Comparison of ENCODE assay signal across 28 cellular contexts in genomic region chr12:132525833-132526455, GRCh38. TPM values are rescaled to one million over a fixed set of nuclear protein-coding genes. Genes with fewer than 3 reads are reported as not detected.
DNase-seq lines count a peak whose midpoint lies in the region; ATAC-seq and TF ChIP-seq lines count a peak whose summit lies in the region.
"Had no signal": no experiment of that assay in that cellular context is flagged by ENCODE, and none has a peak within 500 bp of the region (broad histone marks: within the 10 kb centered on the region; RNA-seq: fewer than 3 reads in every experiment).

No MANE protein-coding gene starts in this region.

- peak; percentile 64 for DNase-seq in GM23338 (ENCODE audit: low spot score)
- DNase-seq in anterior cingulate cortex (lab: John Stamatoyannopoulos, UW) = peak in 56 of 58 donors; percentile 15 to 96 (median 82)
- DNase-seq in hypothalamus (lab: John Stamatoyannopoulos, UW) = peak in 46 of 51 donors; percentile 14 to 96 (median 82)
- DNase-seq in pons (ENCODE audit: low spot score) = peak; percentile 92
- no peak for DNase-seq in stimulated activated naive CD8-positive, alpha-beta T cell treated with anti-CD3 and anti-CD28 coated beads, Interleukin-15, Interleukin-2, amounts not matched to agents 100 U/mL and 50 U/mL, for 24 hours
- DNase-seq in HEK293T (ENCODE audit: extremely low spot score) = no peak
- no peak for DNase-seq in DMS79 (lab: John Stamatoyannopoulos, UW)
- DNase-seq: activated CD4-positive, alpha-beta T cell treated with anti-CD3 and anti-CD28 coated beads for 4 hours; activated T-cell treated with anti-CD3 and anti-CD28 coated beads for 4 hours; Caco-2; cerebellar nuclear complex; DMS79 treated with DMSO at 0.1 percent for 48 hours; GF-D8; left cardiac atrium; MM.1S; NCI-H1417; NCI-H2081; NCI-H446 treated with DMSO at 0.1 percent for 48 hours; OCI-M1; SK-N-SH had no signal

- peaks cover 20% of the 10 kb centered on the region for H3K27me3 Mint-ChIP-seq in GM23338 (ENCODE audit: insufficient read depth, low read depth, poor library complexity)
- H3K27me3 Mint-ChIP-seq: activated naive CD8-positive, alpha-beta T cell; stimulated activated naive CD8-positive, alpha-beta T cell treated with anti-CD3 and anti-CD28 coated beads, Interleukin-15, Interleukin-2, amounts not matched to agents 100 ng/mL and 50 ng/mL, for 24 hours; type B pancreatic cell had no signal

- POLR2A ChIA-PET in HEK293T (lab: Yijun Ruan, JAX) = no interaction called here

- H3K79me2 ChIP-seq in GM23338 (replicated peaks; ENCODE audit: insufficient read depth) = no peaks in the 10 kb centered on the region

- no peak overlapping the region for H2AFZ ChIP-seq in GM23338

- CTCF ChIA-PET in HEK293T (lab: Yijun Ruan, JAX) = no interaction called here

- no peaks in the 10 kb centered on the region for H3K9me2 ChIP-seq in GM23338 (ENCODE audit: insufficient read depth)
- H3K9me2 ChIP-seq: SK-N-SH had no signal

- no peak overlapping the region for H3K4me3 ChIP-seq in GM23338

- H3F3A ChIP-seq in GM23338 (replicated peaks; ENCODE audit: low read depth) = no peaks in the 10 kb centered on the region

- H4K20me1 ChIP-seq in GM23338 (replicated peaks; ENCODE audit: insufficient read depth) = no peaks in the 10 kb centered on the region

- peaks cover 13% of the 10 kb centered on the region; the same call in 1 of the 2 replicates for H3K27me3 ChIP-seq in GM23338 (ENCODE audit: insufficient read depth)

- TF ChIP-seq CTCF in GM23338 (conservative IDR thresholded peaks at IDR 0.05; ENCODE audit: low read depth in 2 of 2) = no peak

- ATAC-seq in GM23338 = peak; percentile 42
- ATAC-seq in stimulated activated naive CD8-positive, alpha-beta T cell treated with anti-CD3 and anti-CD28 coated beads, Interleukin-15, Interleukin-2, amounts not matched to agents 100 U/mL and 50 U/mL, for 24 hours = no peak
- no peak for ATAC-seq in HG02884 (IDR thresholded peaks at IDR 0.05; ENCODE audit: unreplicated experiment)
- ATAC-seq: left cardiac atrium had no signal

- H3K4me2 ChIP-seq in GM23338 = peak overlapping the region; percentile 43; the same call in 1 of the 2 replicates
- H3K4me2 ChIP-seq: KMS-11, SK-N-SH had no signal

- H3K4me1 Mint-ChIP-seq in GM23338 = peaks cover 9% of the 10 kb centered on the region; the same call in 2 of the 3 replicates
- H3K4me1 Mint-ChIP-seq: neural crest cell had no signal

- peaks cover 3% of the 10 kb centered on the region for H3K4me1 ChIP-seq in GM23338 (ENCODE audit: insufficient read depth)

- peak overlapping the region; percentile 24; the same call in 2 of the 3 replicates for H3K4me3 Mint-ChIP-seq in GM23338
- H3K4me3 Mint-ChIP-seq: activated naive CD8-positive, alpha-beta T cell; neural crest cell; stimulated activated naive CD8-positive, alpha-beta T cell treated with anti-CD3 and anti-CD28 coated beads, Interleukin-15, Interleukin-2, amounts not matched to agents 100 ng/mL and 50 ng/mL, for 24 hours; T-helper 1 cell treated with Interleukin-12 subunit alpha and Interleukin-12 subunit beta and Interleukin-4 antibody, amounts not matched to agents 30 μg/mL and 1 μg/mL, for 36 hours; type B pancreatic cell had no signal

- H3K36me3 Mint-ChIP-seq in GM23338 (ENCODE audit: low read depth) = peaks cover 7% of the 10 kb centered on the region; the same call in 2 of the 3 replicates
- H3K36me3 Mint-ChIP-seq: activated naive CD8-positive, alpha-beta T cell had no signal

- no peak overlapping the region for H3K27ac Mint-ChIP-seq in GM23338
- H3K27ac Mint-ChIP-seq: activated naive CD8-positive, alpha-beta T cell; stimulated activated naive CD8-positive, alpha-beta T cell treated with anti-CD3 and anti-CD28 coated beads, Interleukin-15, Interleukin-2, amounts not matched to agents 100 ng/mL and 50 ng/mL, for 24 hours; T-helper 1 cell treated with Interleukin-12 subunit alpha and Interleukin-12 subunit beta and Interleukin-4 antibody, amounts not matched to agents 30 μg/mL and 1 μg/mL, for 36 hours; type B pancreatic cell had no signal

- no peaks in the 10 kb centered on the region for H3K36me3 ChIP-seq in GM23338 (ENCODE audit: insufficient read depth)

- H3K9me3 Mint-ChIP-seq in GM23338 = peaks cover 10% of the 10 kb centered on the region
- H3K9me3 Mint-ChIP-seq: neural crest cell; stimulated activated naive CD8-positive, alpha-beta T cell treated with anti-CD3 and anti-CD28 coated beads, Interleukin-15, Interleukin-2, amounts not matched to agents 100 ng/mL and 50 ng/mL, for 24 hours; T-helper 1 cell treated with Interleukin-12 subunit alpha and Interleukin-12 subunit beta and Interleukin-4 antibody, amounts not matched to agents 30 μg/mL and 1 μg/mL, for 36 hours; type B pancreatic cell had no signal

- H3K27ac ChIP-seq in GM23338 (ENCODE audit: low read depth) = no peak overlapping the region
- H3K27ac ChIP-seq: HL-60, KMS-11 had no signal

TF ChIP-seq in GM23338, 12 proteins besides CTCF, POLR2A, EP300 and RAD21 (continues in another document):
- TF ChIP-seq, protein P1, sequence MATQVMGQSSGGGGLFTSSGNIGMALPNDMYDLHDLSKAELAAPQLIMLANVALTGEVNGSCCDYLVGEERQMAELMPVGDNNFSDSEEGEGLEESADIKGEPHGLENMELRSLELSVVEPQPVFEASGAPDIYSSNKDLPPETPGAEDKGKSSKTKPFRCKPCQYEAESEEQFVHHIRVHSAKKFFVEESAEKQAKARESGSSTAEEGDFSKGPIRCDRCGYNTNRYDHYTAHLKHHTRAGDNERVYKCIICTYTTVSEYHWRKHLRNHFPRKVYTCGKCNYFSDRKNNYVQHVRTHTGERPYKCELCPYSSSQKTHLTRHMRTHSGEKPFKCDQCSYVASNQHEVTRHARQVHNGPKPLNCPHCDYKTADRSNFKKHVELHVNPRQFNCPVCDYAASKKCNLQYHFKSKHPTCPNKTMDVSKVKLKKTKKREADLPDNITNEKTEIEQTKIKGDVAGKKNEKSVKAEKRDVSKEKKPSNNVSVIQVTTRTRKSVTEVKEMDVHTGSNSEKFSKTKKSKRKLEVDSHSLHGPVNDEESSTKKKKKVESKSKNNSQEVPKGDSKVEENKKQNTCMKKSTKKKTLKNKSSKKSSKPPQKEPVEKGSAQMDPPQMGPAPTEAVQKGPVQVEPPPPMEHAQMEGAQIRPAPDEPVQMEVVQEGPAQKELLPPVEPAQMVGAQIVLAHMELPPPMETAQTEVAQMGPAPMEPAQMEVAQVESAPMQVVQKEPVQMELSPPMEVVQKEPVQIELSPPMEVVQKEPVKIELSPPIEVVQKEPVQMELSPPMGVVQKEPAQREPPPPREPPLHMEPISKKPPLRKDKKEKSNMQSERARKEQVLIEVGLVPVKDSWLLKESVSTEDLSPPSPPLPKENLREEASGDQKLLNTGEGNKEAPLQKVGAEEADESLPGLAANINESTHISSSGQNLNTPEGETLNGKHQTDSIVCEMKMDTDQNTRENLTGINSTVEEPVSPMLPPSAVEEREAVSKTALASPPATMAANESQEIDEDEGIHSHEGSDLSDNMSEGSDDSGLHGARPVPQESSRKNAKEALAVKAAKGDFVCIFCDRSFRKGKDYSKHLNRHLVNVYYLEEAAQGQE (IDR thresholded peaks at IDR 0.05; ENCODE audit: unreplicated experiment) = no peak
- TF ChIP-seq JUNB (IDR thresholded peaks at IDR 0.05; ENCODE audit: unreplicated experiment) = no peak

TF ChIP-seq in HEK293T, 16 proteins besides CTCF, POLR2A, EP300 and RAD21:
- TF ChIP-seq ZNF384 (IDR thresholded peaks at IDR 0.05) = no peak
- TF ChIP-seq LEF1 (IDR thresholded peaks at IDR 0.05; ENCODE audit: borderline replicate concordance) = no peak
- TF ChIP-seq SP1 (IDR thresholded peaks at IDR 0.05) = no peak
- TF ChIP-seq FOXA1 (IDR thresholded peaks at IDR 0.05) = no peak
- no peak for TF ChIP-seq CTBP1 (IDR thresholded peaks at IDR 0.05; ENCODE audit: borderline replicate concordance)
- TF ChIP-seq TARDBP (IDR thresholded peaks at IDR 0.05) = no peak
- no peak for TF ChIP-seq PKNOX1 (IDR thresholded peaks at IDR 0.05)
- TF ChIP-seq FOXM1 (IDR thresholded peaks at IDR 0.05; ENCODE audit: borderline replicate concordance) = no peak
- no peak for TF ChIP-seq BHLHE40 (IDR thresholded peaks at IDR 0.05; ENCODE audit: borderline replicate concordance)
- no peak for TF ChIP-seq ARNT (IDR thresholded peaks at IDR 0.05)
- TF ChIP-seq L3MBTL2 (conservative IDR thresholded peaks at IDR 0.05) = no peak
- no peak for TF ChIP-seq HDGF (IDR thresholded peaks at IDR 0.05; ENCODE audit: borderline replicate concordance)
- TF ChIP-seq FOXK2 (IDR thresholded peaks at IDR 0.05) = no peak

RNA-seq across cellular contexts. Expression of gene FBRSL1, which starts 36.0 kb away (rescaled TPM):
- 65.9 and 89.8 TPM in 2 replicates for total RNA-seq in GM23338 (2014; rRNA removed; shearing (Covaris generic))
- 29.5 and 37.8 TPM in 2 replicates for polyA plus RNA-seq in GM23338 (2016; fragmentation: Nextera tagmentation; extraction: Ambion mirVana)

Comparison
In these comparisons a context has a peak if more than half of its experiments do, and no peak if none do; other contexts are left out.
1. DNase-seq: peak in GM23338 (single experiment), anterior cingulate cortex (56 of 58), hypothalamus (46 of 51) and pons (single experiment); none in stimulated activated naive CD8-positive, alpha-beta T cell treated with anti-CD3 and anti-CD28 coated beads, Interleukin-15, Interleukin-2, amounts not matched to agents 100 U/mL and 50 U/mL, for 24 hours (single experiment), HEK293T (single experiment) and DMS79 (single experiment).